In genomic region chr2:100610381-100610831, GRCh38 we compare ENCODE assay signal across 8 cellular contexts. TPM values are rescaled to one million over a fixed set of nuclear protein-coding genes. Genes with fewer than 3 reads are reported as not detected.
DNase-seq lines count a peak whose midpoint lies in the region; ATAC-seq and TF ChIP-seq lines count a peak whose summit lies in the region.

No MANE protein-coding gene starts in this region.

- TF ChIP-seq CTCF in GM13976 (IDR thresholded peaks at IDR 0.05; ENCODE audit: borderline replicate concordance, control extremely low read depth, extremely low read depth, insufficient read depth, missing control alignments) (peak; percentile 52), choroid plexus epithelial cell (conservative IDR thresholded peaks at IDR 0.05; ENCODE audit: low read depth, low read length) (peak; percentile 89), lung (IDR thresholded peaks at IDR 0.05; ENCODE audit: control extremely low read depth, extremely low read depth) (peak; percentile 25)

- H3K4me3 ChIP-seq in choroid plexus epithelial cell (ENCODE audit: low read depth, low read length) = no peak overlapping the region
- no peak overlapping the region for H3K4me3 ChIP-seq in lung

- in situ Hi-C loops in GM13976 (cut with MboI; ENCODE audit: low sequenced_read_pairs, unreplicated experiment) = loop anchor here (25.0 kb wide), 1 partner anchor 552 kb away; the partner anchor contains the start of gene TBC1D8

- H3K27me3 Mint-ChIP-seq in activated CD4-positive, alpha-beta T cell treated with anti-CD3 and anti-CD28 coated beads, Interleukin-2, amount 10 ng/mL, durations not matched to agents 24 days and 14 days = peaks cover 2% of the 10 kb centered on the region

- H3K9me3 ChIP-seq in lung (ENCODE audit: control insufficient read depth in 2 of 2, insufficient read depth in 1 of 2, low read length in 1 of 2) = peaks cover 0 to 3% of the 10 kb centered on the region in 2 donors

- 19 to 24% methylated on average over 13 of the region's 13 CpGs for WGBS in lung, 2 donors

- H3K27me3 ChIP-seq in lung (ENCODE audit: control insufficient read depth, insufficient read depth) = no peaks in the 10 kb centered on the region

- ATAC-seq in lung (ENCODE audit: insufficient read depth, low FRiP score) (peak; percentile 67), GM18502 (IDR thresholded peaks at IDR 0.05; ENCODE audit: poor library complexity, unreplicated experiment) (no peak)

- H3K4me1 ChIP-seq in lung (ENCODE audit: control insufficient read depth in 2 of 2, insufficient read depth in 2 of 2, low read length in 2 of 2) = no peaks in the 10 kb centered on the region

- peaks cover 3% of the 10 kb centered on the region for H3K4me1 Mint-ChIP-seq in activated CD4-positive, alpha-beta T cell treated with anti-CD3 and anti-CD28 coated beads, Interleukin-2, amount 10 ng/mL, durations not matched to agents 24 days and 14 days

- H3K27ac ChIP-seq in lung (ENCODE audit: low read depth in 1 of 2, low read length in 1 of 2) = no peak overlapping the region

- no peak overlapping the region for H3K27ac Mint-ChIP-seq in activated CD4-positive, alpha-beta T cell treated with anti-CD3 and anti-CD28 coated beads, Interleukin-2, amount 10 ng/mL, durations not matched to agents 24 days and 14 days

- peak; percentile 57 for DNase-seq in A172 (ENCODE audit: low spot score)
- peak; percentile 76 for DNase-seq in GM13976 (ENCODE audit: low spot score)
- DNase-seq in NCI-H2227 (lab: John Stamatoyannopoulos, UW; ENCODE audit: unreplicated experiment) = peak; percentile 82
- peak; percentile 94 for DNase-seq in activated CD4-positive, alpha-beta T cell treated with anti-CD3 and anti-CD28 coated beads, Interleukin-2, amount 10 ng/mL, durations not matched to agents 24 days and 14 days
- peak; percentile 76 for DNase-seq in choroid plexus epithelial cell (ENCODE audit: low read depth)
- DNase-seq in lung (ENCODE audit: low spot score) = peak; percentile 64
- DNase-seq in stimulated activated CD8-positive, alpha-beta memory T cell treated with anti-CD3 and anti-CD28 coated beads, Interleukin-15, amount 100 ng/mL, for 1 hour (ENCODE audit: low read depth) = peak; percentile 63

- H3K36me3 ChIP-seq in lung (ENCODE audit: control insufficient read depth in 2 of 2, insufficient read depth in 2 of 2, low read length in 2 of 2) = no peaks in the 10 kb centered on the region

- H3K36me3 Mint-ChIP-seq in activated CD4-positive, alpha-beta T cell treated with anti-CD3 and anti-CD28 coated beads, Interleukin-2, amount 10 ng/mL, durations not matched to agents 24 days and 14 days (ENCODE audit: low read depth) = no peaks in the 10 kb centered on the region

- intact Hi-C loops in activated CD4-positive, alpha-beta T cell treated with anti-CD3 and anti-CD28 coated beads, Interleukin-2, amount 10 ng/mL, durations not matched to agents 24 days and 14 days (cut with micrococcal nuclease) = no loop called here

- H3K9me3 Mint-ChIP-seq in activated CD4-positive, alpha-beta T cell treated with anti-CD3 and anti-CD28 coated beads, Interleukin-2, amount 10 ng/mL, durations not matched to agents 24 days and 14 days = no peaks in the 10 kb centered on the region

- H3K4me3 Mint-ChIP-seq in activated CD4-positive, alpha-beta T cell treated with anti-CD3 and anti-CD28 coated beads, Interleukin-2, amount 10 ng/mL, durations not matched to agents 24 days and 14 days = no peak overlapping the region

RNA-seq across cellular contexts. Expression of gene PDCL3, which starts 47.6 kb away (rescaled TPM):
- 40.3 and 41.3 TPM in 2 replicates for total RNA-seq in A172 (2014; rRNA removed; shearing (Covaris generic))
- total RNA-seq in activated CD4-positive, alpha-beta T cell treated with anti-CD3 and anti-CD28 coated beads, Interleukin-2, amount 10 ng/mL, durations not matched to agents 24 days and 14 days = 42.2 and 44.3 TPM in 2 replicates
- total RNA-seq in lung = 10 to 100 TPM in 1 of 2 donors, 1 to 10 TPM in 1; 8.2 to 19.7 TPM
- polyA plus RNA-seq in lung = 10 to 100 TPM; 26.7 to 29.9 TPM

Comparison
In these comparisons a context has a peak if more than half of its experiments do, and no peak if none do; other contexts are left out.
1. CTCF ChIP-seq: peak in every context shown above with its lines; median percentile 89 in choroid plexus epithelial cell; 52 in GM13976; 25 in lung.